Comparison of ENCODE assay signal across 15 cellular contexts in the genomic region with DNA sequence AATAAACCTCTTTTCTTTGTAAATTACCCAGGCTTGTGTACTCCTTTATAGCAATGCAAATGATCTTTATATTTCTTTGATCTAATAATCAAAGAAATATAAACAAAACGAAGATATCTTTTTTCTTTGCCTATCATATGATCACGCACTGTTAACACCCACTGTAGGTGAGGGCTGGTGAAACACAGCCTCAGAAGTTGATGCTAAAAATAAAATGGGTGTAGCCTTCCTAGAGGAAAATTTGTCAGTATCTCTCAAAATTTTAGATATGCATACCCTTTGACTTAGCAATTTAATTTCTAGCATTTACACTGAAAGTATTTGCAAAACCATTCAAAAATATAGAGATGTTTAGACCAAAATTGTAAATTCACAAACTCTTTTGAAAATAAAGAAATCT. TPM values are rescaled to one million over a fixed set of nuclear protein-coding genes. Genes with fewer than 3 reads are reported as not detected.
DNase-seq lines count a peak whose midpoint lies in the region; ATAC-seq and TF ChIP-seq lines count a peak whose summit lies in the region.
"Had no signal": no experiment of that assay in that cellular context is flagged by ENCODE, and none has a peak within 500 bp of the region (broad histone marks: within the 10 kb centered on the region; RNA-seq: fewer than 3 reads in every experiment).

No MANE protein-coding gene starts in this region.

- H4K20me1 ChIP-seq in mammary epithelial cell (ENCODE audit: insufficient read depth, low read length): no peaks in the 10 kb centered on the region

- DNase-seq in heart right ventricle (no peak), left cardiac atrium (no peak), mammary epithelial cell (no peak), islet precursor cell (peak; percentile 19), NCI-H82 (lab: John Stamatoyannopoulos, UW) (no peak), COR-L47 (lab: John Stamatoyannopoulos, UW) (no peak)
- no peak for DNase-seq in stimulated activated CD4-positive, alpha-beta T cell treated with anti-CD3 and anti-CD28 coated beads, Interleukin-12 subunit alpha, Interleukin-12 subunit beta, amount 100 ng/mL, for 4 hours
- DNase-seq: AML-193, NCI-H1417, NCI-H187 treated with DMSO at 0.1 percent for 48 hours, NCI-H345, NCI-H526 treated with DMSO at 0.1 percent for 48 hours, SJCRH30 had no signal

- in situ Hi-C loops in mammary epithelial cell (cut with MboI; ENCODE audit: low sequenced_read_pairs in 2 of 2): no loop called here

- dilution Hi-C loops in mammary epithelial cell (cut with HindIII; ENCODE audit: low sequenced_read_pairs): no loop called here

- peak overlapping the region; percentile 22 for H3K4me2 ChIP-seq in mammary epithelial cell (ENCODE audit: insufficient read depth, low read depth, low read length)

- no TSS peak for BruUV-seq in mammary epithelial cell (replicated peaks; lab: Mats Ljungman, UMichigan)

- H3K36me3 ChIP-seq in heart right ventricle (peaks cover 0 to 38% (median 0%) of the 10 kb centered on the region in 9 donors), mammary epithelial cell (ENCODE audit: insufficient read depth, low read length) (peaks cover 25% of the 10 kb centered on the region)
- H3K36me3 ChIP-seq: SJCRH30 had no signal

- H3K79me2 ChIP-seq in mammary epithelial cell (ENCODE audit: insufficient read depth, low read length): peaks cover 32% of the 10 kb centered on the region

- TF ChIP-seq CTCF in heart right ventricle (IDR thresholded peaks at IDR 0.05): no peak
- TF ChIP-seq CTCF in mammary epithelial cell (conservative IDR thresholded peaks at IDR 0.05 in 1 of 2, IDR thresholded peaks at IDR 0.05 in 1 of 2; ENCODE audit: extremely low read depth in 1 of 2, insufficient read depth in 1 of 2, low read depth in 1 of 2, low read length in 2 of 2): no peak

- CTCF ChIA-PET in mammary epithelial cell (lab: Charles Lee; ENCODE audit: low non-redundant PET): no interaction called here

- H3K9me3 ChIP-seq in heart right ventricle: no peaks in the 10 kb centered on the region
- H3K9me3 ChIP-seq in mammary epithelial cell (replicated peaks; ENCODE audit: insufficient read depth, low read length): no peaks in the 10 kb centered on the region
- H3K9me3 ChIP-seq: SJCRH30 had no signal

- no peak for ATAC-seq in heart right ventricle
- no peak for ATAC-seq in left cardiac atrium

- intact Hi-C loops in heart right ventricle (cut with DNase I) (no loop called here), left cardiac atrium (cut with DNase I) (no loop called here), mammary epithelial cell (cut with micrococcal nuclease) (no loop called here)

- no peak overlapping the region for H3K9ac ChIP-seq in mammary epithelial cell (ENCODE audit: insufficient read depth, low read length)

- 42 to 56% methylated on average over 2 of the region's 2 CpGs for WGBS in heart right ventricle, 2 donors
- WGBS in mammary epithelial cell (ENCODE audit: low coverage, missing lambda C conversion rate): 90% methylated on average over 2 of the region's 2 CpGs

- H2AFZ ChIP-seq in mammary epithelial cell (ENCODE audit: low read depth, low read length): no peak overlapping the region

- H3K27ac ChIP-seq in heart right ventricle (peak overlapping the region; percentile 34 to 80 (median 74)), mammary epithelial cell (ENCODE audit: insufficient read depth, low read depth, low read length) (peak overlapping the region; percentile 16)
- H3K27ac ChIP-seq: HL-60, SJCRH30 had no signal

- H3K4me1 ChIP-seq in heart right ventricle: peaks cover 7 to 59% (median 46%) of the 10 kb centered on the region in 9 donors
- H3K4me1 ChIP-seq in mammary epithelial cell (ENCODE audit: insufficient read depth, low read length): peaks cover 62% of the 10 kb centered on the region

- H3K4me3 ChIP-seq in heart right ventricle (no peak overlapping the region), mammary epithelial cell (replicated peaks in 1 of 3; ENCODE audit: insufficient read depth in 1 of 3, low read depth in 2 of 3, low read length in 3 of 3) (no peak overlapping the region)
- H3K4me3 ChIP-seq: SJCRH30 had no signal

- H3K27me3 ChIP-seq in heart right ventricle: no peaks in the 10 kb centered on the region
- H3K27me3 ChIP-seq in mammary epithelial cell (ENCODE audit: insufficient read depth, low read length): no peaks in the 10 kb centered on the region
- H3K27me3 ChIP-seq: SJCRH30 had no signal

RNA-seq across cellular contexts. Expression of gene DKK3, which starts 15.6 kb away (rescaled TPM):
- total RNA-seq in heart right ventricle (1,000 to 10,000 TPM in 1 of 10 donors, 100 to 1,000 TPM in 9; 314 to 1,034 (median 652) TPM), left cardiac atrium (1,000 to 10,000 TPM; 1,563 to 1,610 TPM), mammary epithelial cell (100 to 1,000 TPM; 299 to 771 TPM)
- polyA plus RNA-seq in heart right ventricle (100 to 1,000 TPM; 113 to 254 TPM), mammary epithelial cell (326 TPM)
- 122 TPM for polyA minus RNA-seq in mammary epithelial cell
- polyA plus RNA-seq: CD14-positive monocyte had no signal
